ENCODE assay signal across 14 cellular contexts in the genomic region with DNA sequence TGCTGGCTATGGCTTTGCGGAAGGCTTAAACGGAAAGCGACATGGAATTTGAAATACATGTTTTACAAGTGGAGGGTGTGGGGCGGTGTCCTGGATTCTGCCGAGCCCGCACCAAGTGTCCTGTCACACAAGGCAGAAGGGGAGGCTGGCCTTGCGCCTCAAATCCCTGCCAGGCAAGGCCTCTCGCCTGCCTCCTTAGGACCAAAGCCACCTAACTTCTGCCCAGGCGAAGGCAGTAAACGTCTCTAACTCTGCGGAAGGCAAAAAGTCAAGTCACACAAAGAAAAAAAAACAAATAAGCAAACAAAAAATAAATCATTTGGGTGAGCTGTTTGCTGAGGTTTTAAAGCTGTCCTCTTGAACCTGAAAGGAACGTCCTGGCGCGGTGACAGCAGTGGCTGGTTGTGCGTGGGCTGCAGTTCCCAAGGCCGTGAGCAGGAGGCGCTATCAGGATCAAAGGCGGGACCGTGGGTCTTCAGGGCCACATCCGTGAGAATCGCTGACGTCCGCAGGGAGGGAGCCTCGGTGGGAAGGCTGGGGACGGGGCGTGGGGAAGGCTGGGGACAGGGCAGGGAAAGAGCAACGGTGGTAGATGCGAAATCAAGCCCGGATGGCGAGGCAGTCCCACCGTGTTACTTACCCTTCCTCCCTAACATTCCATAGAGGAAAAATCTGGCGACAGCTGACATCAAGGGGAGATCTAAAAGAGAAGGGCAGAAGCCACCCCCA.
DNase-seq lines count a peak whose midpoint lies in the region; ATAC-seq, FAIRE-seq and TF ChIP-seq lines count a peak whose summit lies in the region.
"Had no signal": no experiment of that assay in that cellular context is flagged by ENCODE, and none has a peak within 500 bp of the region (broad histone marks: within the 10 kb centered on the region; RNA-seq: fewer than 3 reads in every experiment).

No MANE protein-coding gene starts in this region.

- H3K9me3 Mint-ChIP-seq in osteocyte (ENCODE audit: unreplicated experiment), result no peaks in the 10 kb centered on the region
- H3K9me3 Mint-ChIP-seq: activated CD4-positive, alpha-beta memory T cell treated with anti-CD3 and anti-CD28 coated beads for 36 hours had no signal

- H3K23ac ChIP-seq in neuronal stem cell (ENCODE audit: low read depth, low read length, poor library complexity), result peak overlapping the region; percentile 5

- FAIRE-seq in urothelium cell line (lab: Jason Lieb, UNC), result no peak

- peak overlapping the region; percentile 44 for H2BK15ac ChIP-seq in neuronal stem cell (ENCODE audit: low read length)

- no peak overlapping the region for H2AK5ac ChIP-seq in neuronal stem cell (ENCODE audit: low read depth, low read length)

- H3K27me3 ChIP-seq in GM06990 (replicated peaks; ENCODE audit: control insufficient read depth, insufficient read depth, low read length) (no peaks in the 10 kb centered on the region), adipocyte (replicated peaks; ENCODE audit: control insufficient read depth, insufficient read depth, low read length) (peaks cover 3% of the 10 kb centered on the region), heart right ventricle (no peaks in the 10 kb centered on the region), neuronal stem cell (ENCODE audit: control insufficient read depth in 3 of 3, insufficient read depth in 3 of 3, low read depth in 1 of 3, low read length in 3 of 3) (peaks cover 0 to 12% (median 3%) of the 10 kb centered on the region in 3 experiments)
- H3K27me3 ChIP-seq: SJCRH30 had no signal

- H3K27ac Mint-ChIP-seq in osteocyte (ENCODE audit: unreplicated experiment), result no peak overlapping the region
- H3K27ac Mint-ChIP-seq: activated CD4-positive, alpha-beta memory T cell treated with anti-CD3 and anti-CD28 coated beads for 36 hours; CD8-positive, alpha-beta memory T cell had no signal

- no peak overlapping the region for H3K4me3 ChIP-seq in GM06990 (replicated peaks; ENCODE audit: low read depth, low read length)
- peak overlapping the region; percentile 73 for H3K4me3 ChIP-seq in adipocyte (ENCODE audit: low read length)
- peak overlapping the region in 8 of 10 donors; percentile 8 to 55 (median 41) for H3K4me3 ChIP-seq in heart right ventricle
- peak overlapping the region in 1 of 2 donors; percentile 66 for H3K4me3 ChIP-seq in neuronal stem cell (ENCODE audit: low read length in 2 of 2)
- H3K4me3 ChIP-seq: SJCRH30 had no signal

- intact Hi-C loops in heart right ventricle (cut with DNase I), result no loop called here

- H3K4ac ChIP-seq in neuronal stem cell (ENCODE audit: low read length), result no peak overlapping the region

- H3K4me2 ChIP-seq in neuronal stem cell (ENCODE audit: insufficient read depth, low read length, poor library complexity, severe bottlenecking), result peak overlapping the region; percentile 50

- H2BK12ac ChIP-seq in neuronal stem cell (ENCODE audit: low read length), result no peak overlapping the region

- H3K9ac ChIP-seq in adipocyte (ENCODE audit: low read length) (peak overlapping the region; percentile 67), neuronal stem cell (ENCODE audit: low read depth, low read length, poor library complexity) (peak overlapping the region; percentile 39)

- peaks cover 22% of the 10 kb centered on the region for H3K27me3 Mint-ChIP-seq in osteocyte (ENCODE audit: unreplicated experiment)

- H4K8ac ChIP-seq in neuronal stem cell (ENCODE audit: low read depth, low read length), result no peak overlapping the region

- H3K27ac ChIP-seq in heart right ventricle (peak overlapping the region in 9 of 10 donors; percentile 56 to 89 (median 72)), neuronal stem cell (replicated peaks; ENCODE audit: low read length) (no peak overlapping the region)
- H3K27ac ChIP-seq: SJCRH30 had no signal

- 51 to 56% methylated on average over 32 of the region's 32 CpGs for WGBS in heart right ventricle, 2 donors
- WGBS in neuronal stem cell (ENCODE audit: extremely low coverage in 2 of 2, insufficient read length in 2 of 2, insufficient replicate concordance in 1 of 2), 2 donors, result no CpG with 5 or more reads among the region's 32 CpGs

- no peak for DNase-seq in GM06990 (ENCODE audit: extremely low read depth, insufficient read length)
- DNase-seq in adipocyte (ENCODE audit: low read depth), result no peak
- peak; percentile 81 for DNase-seq in heart right ventricle
- peak; percentile 23 for DNase-seq in neuronal stem cell (ENCODE audit: low spot score)
- DNase-seq in osteocyte (ENCODE audit: extremely low spot score, unreplicated experiment), result no peak
- no peak for DNase-seq in SIG-M5 (lab: John Stamatoyannopoulos, UW)
- no peak for DNase-seq in urothelium cell line (ENCODE audit: low spot score)
- DNase-seq: activated CD4-positive, alpha-beta memory T cell treated with anti-CD3 and anti-CD28 coated beads for 36 hours; amniotic stem cell; CD8-positive, alpha-beta memory T cell; foreskin fibroblast; KG1; SJCRH30 had no signal

- no peak overlapping the region for H3K14ac ChIP-seq in neuronal stem cell (ENCODE audit: low read length)

- ATAC-seq in heart right ventricle (peak; percentile 71 to 94 (median 84)), HG03460 (IDR thresholded peaks at IDR 0.05; ENCODE audit: unreplicated experiment) (no peak)

- H3K4me1 ChIP-seq in adipocyte (ENCODE audit: control insufficient read depth, insufficient read depth, low read length) (peaks cover 24% of the 10 kb centered on the region), heart right ventricle (peaks cover 0 to 11% (median 0%) of the 10 kb centered on the region in 9 donors), neuronal stem cell (ENCODE audit: control insufficient read depth in 2 of 2, insufficient read depth in 1 of 2, low read depth in 1 of 2, low read length in 2 of 2) (no peaks in the 10 kb centered on the region)
- H3K4me1 ChIP-seq: SJCRH30 had no signal

- H3K36me3 Mint-ChIP-seq in osteocyte (ENCODE audit: unreplicated experiment), result no peaks in the 10 kb centered on the region
- H3K36me3 Mint-ChIP-seq: activated CD4-positive, alpha-beta memory T cell treated with anti-CD3 and anti-CD28 coated beads for 36 hours; CD8-positive, alpha-beta memory T cell had no signal

- H3K18ac ChIP-seq in neuronal stem cell (ENCODE audit: low read length), result peak overlapping the region; percentile 20

- no peaks in the 10 kb centered on the region for H3K9me3 ChIP-seq in adipocyte (ENCODE audit: control insufficient read depth, low read length)
- H3K9me3 ChIP-seq in heart right ventricle, result no peaks in the 10 kb centered on the region
- H3K9me3 ChIP-seq in neuronal stem cell (replicated peaks in 1 of 2; ENCODE audit: control insufficient read depth in 2 of 2, insufficient read depth in 1 of 2, low read depth in 1 of 2, low read length in 2 of 2), result no peaks in the 10 kb centered on the region
- H3K9me3 ChIP-seq: SJCRH30 had no signal

- H3K4me1 Mint-ChIP-seq in osteocyte (ENCODE audit: unreplicated experiment), result no peaks in the 10 kb centered on the region
- H3K4me1 Mint-ChIP-seq: CD8-positive, alpha-beta memory T cell had no signal

- H2AFZ ChIP-seq in neuronal stem cell (ENCODE audit: low read length), result peak overlapping the region; percentile 35

- H2BK5ac ChIP-seq in neuronal stem cell (ENCODE audit: low read length), result no peak overlapping the region

- H3K36me3 ChIP-seq in GM06990 (ENCODE audit: control insufficient read depth, insufficient read depth, low read length) (no peaks in the 10 kb centered on the region), adipocyte (ENCODE audit: control insufficient read depth, insufficient read depth, low read length, severe bottlenecking) (no peaks in the 10 kb centered on the region), heart right ventricle (peaks cover 0 to 5% (median 0%) of the 10 kb centered on the region in 9 donors), neuronal stem cell (replicated peaks in 1 of 2; ENCODE audit: control insufficient read depth in 2 of 2, insufficient read depth in 2 of 2, low read length in 2 of 2) (no peaks in the 10 kb centered on the region)
- H3K36me3 ChIP-seq: SJCRH30 had no signal

- TF ChIP-seq CTCF in GM06990 (IDR thresholded peaks at IDR 0.05; ENCODE audit: insufficient read depth, low read length, poor library complexity, severe bottlenecking) (peak; percentile 1), heart right ventricle (IDR thresholded peaks at IDR 0.05) (peak; percentile 17 to 78 (median 59)), osteocyte (IDR thresholded peaks at IDR 0.05) (no peak)

- no peak overlapping the region for H3K4me3 Mint-ChIP-seq in osteocyte (ENCODE audit: unreplicated experiment)
- H3K4me3 Mint-ChIP-seq: activated CD4-positive, alpha-beta memory T cell treated with anti-CD3 and anti-CD28 coated beads for 36 hours; CD8-positive, alpha-beta memory T cell had no signal

- no peak overlapping the region for H4K91ac ChIP-seq in neuronal stem cell (ENCODE audit: low read depth, low read length, poor library complexity)

- H3K79me1 ChIP-seq in neuronal stem cell (ENCODE audit: low read depth, low read length), result no peaks in the 10 kb centered on the region

- no peak overlapping the region for H2BK120ac ChIP-seq in neuronal stem cell (ENCODE audit: low read depth, low read length)

Comparison
In these comparisons a context has a peak if more than half of its experiments do, and no peak if none do; other contexts are left out.
1. DNase-seq: peak in heart right ventricle (2 of 2) and neuronal stem cell (single experiment); none in GM06990 (single experiment), adipocyte (single experiment), osteocyte (single experiment), SIG-M5 (single experiment) and urothelium cell line (single experiment).